ENCODE assay signal across 1 cellular context in genomic region chr6:1554881-1555569, GRCh38.
TF ChIP-seq lines count a peak whose summit lies in the region.

No MANE protein-coding gene starts in this region.

TF ChIP-seq in H1, 55 proteins besides CTCF, POLR2A, EP300 and RAD21:
- TF ChIP-seq TAF7 (optimal IDR thresholded peaks at IDR 0.05; ENCODE audit: borderline replicate concordance, low read depth, low read length) (no peak), HDAC2 (IDR thresholded peaks at IDR 0.05; ENCODE audit: borderline replicate concordance in 1 of 2, low read depth in 2 of 2, low read length in 2 of 2) (no peak), PHF8 (conservative IDR thresholded peaks at IDR 0.05; ENCODE audit: low read depth, low read length) (no peak), SP2 (IDR thresholded peaks at IDR 0.05; ENCODE audit: low read length) (no peak), SIN3A (conservative IDR thresholded peaks at IDR 0.05 in 1 of 2, IDR thresholded peaks at IDR 0.05 in 1 of 2; ENCODE audit: low read depth in 1 of 2, low read length in 2 of 2) (no peak), CHD7 (IDR thresholded peaks at IDR 0.05; ENCODE audit: insufficient replicate concordance, low read length) (no peak), SP1 (IDR thresholded peaks at IDR 0.05; ENCODE audit: low read depth, low read length) (no peak), JUN (IDR thresholded peaks at IDR 0.05; ENCODE audit: low read depth, low read length) (no peak)
- TF ChIP-seq, protein P1, sequence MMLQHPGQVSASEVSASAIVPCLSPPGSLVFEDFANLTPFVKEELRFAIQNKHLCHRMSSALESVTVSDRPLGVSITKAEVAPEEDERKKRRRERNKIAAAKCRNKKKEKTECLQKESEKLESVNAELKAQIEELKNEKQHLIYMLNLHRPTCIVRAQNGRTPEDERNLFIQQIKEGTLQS (IDR thresholded peaks at IDR 0.05; ENCODE audit: insufficient read depth, low read depth, low read length): no peak
